18 cellular contexts compared by ENCODE assay signal in the genomic region with DNA sequence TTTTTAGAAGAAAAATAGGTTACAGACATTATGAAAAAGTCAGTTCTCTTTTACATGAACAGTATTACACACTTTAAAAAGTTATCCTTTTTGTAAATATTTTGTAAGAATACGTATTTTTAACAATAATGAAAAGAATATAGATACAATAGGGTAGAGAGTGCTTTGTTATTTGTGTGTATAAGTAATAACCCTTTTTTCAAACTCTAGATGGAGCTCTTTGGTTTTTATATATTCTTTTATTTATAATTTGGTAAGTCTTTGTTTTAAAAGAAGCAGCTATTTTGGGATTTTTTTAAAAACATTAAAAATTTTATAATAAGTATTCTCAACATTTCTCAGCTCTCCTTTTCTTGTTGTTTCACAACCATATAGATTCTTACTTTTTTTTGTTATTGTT. TPM values are rescaled to one million over a fixed set of nuclear protein-coding genes. Genes with fewer than 3 reads are reported as not detected.
A peak's percentile ranks its signal among the peaks of the same experiment; 100 is the strongest.
DNase-seq lines count a peak whose midpoint lies in the region; ATAC-seq, FAIRE-seq and TF ChIP-seq lines count a peak whose summit lies in the region.
"Had no signal": no experiment of that assay in that cellular context is flagged by ENCODE, and none has a peak within 500 bp of the region (broad histone marks: within the 10 kb centered on the region; RNA-seq: fewer than 3 reads in every experiment).

No MANE protein-coding gene starts in this region.

- TF ChIP-seq CTCF in AG10803 (conservative IDR thresholded peaks at IDR 0.05; ENCODE audit: low read length): peak; percentile 28; the same call in 1 of the 2 replicates
- no peak; the same call in 1 of the 2 replicates for TF ChIP-seq CTCF in IMR-90 (conservative IDR thresholded peaks at IDR 0.05; ENCODE audit: low read depth, low read length)
- TF ChIP-seq CTCF in GM13977 (IDR thresholded peaks at IDR 0.05; ENCODE audit: extremely low read depth, insufficient read depth, missing control alignments): no peak

- POLR2A ChIA-PET in IMR-90 (lab: Charles Lee; ENCODE audit: unreplicated experiment): interaction anchor here (0.7 kb wide), 1 partner anchor 46 kb away, joined by 3 read pairs; no protein-coding TSS in a partner anchor

- no peak for TF ChIP-seq POLR2A in IMR-90 (IDR thresholded peaks at IDR 0.05; ENCODE audit: low read depth, low read length)
- TF ChIP-seq POLR2A in GM18505 (IDR thresholded peaks at IDR 0.05; ENCODE audit: borderline replicate concordance, extremely low read depth, insufficient read depth, insufficient read length): no peak

- dilution Hi-C loops in IMR-90 (cut with HindIII; ENCODE audit: low sequenced_read_pairs, unreplicated experiment): no loop called here

- H4K91ac ChIP-seq in IMR-90 (ENCODE audit: insufficient read depth, low read depth, low read length): no peak overlapping the region

- no peak overlapping the region for H4K5ac ChIP-seq in IMR-90 (ENCODE audit: low read depth, low read length)

- no peak overlapping the region for H3K18ac ChIP-seq in IMR-90 (ENCODE audit: low read depth, low read length)

- no peak overlapping the region for H3K4ac ChIP-seq in IMR-90 (ENCODE audit: low read depth, low read length)

- H4K8ac ChIP-seq in IMR-90 (ENCODE audit: low read depth in 2 of 2, low read length in 2 of 2): no peak overlapping the region

- H2BK5ac ChIP-seq in IMR-90 (ENCODE audit: low read depth, low read length, poor library complexity, severe bottlenecking): no peak overlapping the region

- H3K23ac ChIP-seq in IMR-90 (ENCODE audit: low read depth, low read length): no peak overlapping the region

- WGBS in IMR-90 (ENCODE audit: extremely low coverage in 2 of 2, insufficient read length in 1 of 2), 2 experiments: no CpG with 5 or more reads among the region's 1 CpG

- no peaks in the 10 kb centered on the region for H3K9me3 ChIP-seq in IMR-90 (ENCODE audit: control insufficient read depth, insufficient read depth, low read length)
- H3K9me3 ChIP-seq: testis had no signal

- no peak for TF ChIP-seq RAD21 in IMR-90 (IDR thresholded peaks at IDR 0.05; ENCODE audit: low read length)

- intact Hi-C loops in IMR-90 (cut with micrococcal nuclease): loop anchor here (5.0 kb wide), 2 partner anchors 296 to 541 kb away; partner anchors contain the start of gene SPTBN1

- in situ Hi-C loops in IMR-90 (cut with MboI; ENCODE audit: low sequenced_read_pairs) (loop anchor here (10.0 kb wide), 1 partner anchor 543 kb away; no protein-coding TSS in a partner anchor), GM13977 (cut with MboI; ENCODE audit: low pct_unique_long_range_greater_than_20kb, low sequenced_read_pairs, unreplicated experiment) (no loop called here)

- H2AK9ac ChIP-seq in IMR-90 (replicated peaks; ENCODE audit: low read depth, low read length, poor library complexity): no peak overlapping the region

- no peak overlapping the region for H2AFZ ChIP-seq in IMR-90 (replicated peaks; ENCODE audit: low read length, poor library complexity)

- no peak overlapping the region for H2BK15ac ChIP-seq in IMR-90 (ENCODE audit: low read depth, low read length)

- H4K20me1 ChIP-seq in IMR-90 (ENCODE audit: insufficient read depth, low read length): no peaks in the 10 kb centered on the region

- no peaks in the 10 kb centered on the region for H3K9me1 ChIP-seq in IMR-90 (ENCODE audit: insufficient read depth, low read length)

- no peaks in the 10 kb centered on the region for H3K27me3 ChIP-seq in IMR-90 (ENCODE audit: control insufficient read depth, insufficient read depth, low read length)
- H3K27me3 ChIP-seq: testis had no signal

- H2BK120ac ChIP-seq in IMR-90 (ENCODE audit: low read depth, low read length): no peak overlapping the region

- H3K27me3 Mint-ChIP-seq in activated T-cell treated with anti-CD3 and anti-CD28 coated beads, Interleukin-2, amount 50 U/mL, for 4 hours (ENCODE audit: low read depth): no peaks in the 10 kb centered on the region

- no peaks in the 10 kb centered on the region for H3K79me1 ChIP-seq in IMR-90 (ENCODE audit: low read depth in 1 of 2, low read length in 2 of 2)

- peaks cover 8% of the 10 kb centered on the region for H3K36me3 Mint-ChIP-seq in activated T-cell treated with anti-CD3 and anti-CD28 coated beads, Interleukin-2, amount 50 U/mL, for 4 hours (ENCODE audit: insufficient read depth)
- H3K36me3 Mint-ChIP-seq: CD14-positive monocyte had no signal

- peak; percentile 57 for FAIRE-seq in colon (lab: Jason Lieb, UNC)
- FAIRE-seq: GM12891 had no signal

- no peak overlapping the region for H3K56ac ChIP-seq in IMR-90 (ENCODE audit: extremely low read depth, insufficient read depth, low read length)

- H3K4me3 Mint-ChIP-seq in activated T-cell treated with anti-CD3 and anti-CD28 coated beads, Interleukin-2, amount 50 U/mL, for 4 hours: no peak overlapping the region
- H3K4me3 Mint-ChIP-seq: CD14-positive monocyte, endodermal cell had no signal

- H3K4me2 ChIP-seq in IMR-90 (ENCODE audit: low read depth, low read length): no peak overlapping the region

- no peak overlapping the region for H2AK5ac ChIP-seq in IMR-90 (ENCODE audit: low read depth, low read length)

- H3K9ac ChIP-seq in IMR-90 (ENCODE audit: low read depth, low read length): no peak overlapping the region

- CTCF ChIA-PET in IMR-90 (lab: Yijun Ruan, JAX): interaction anchor here (0.7 to 1.5 kb wide), 6 partner anchors 15 to 545 kb away, joined by 3 to 6 read pairs (median 4); no protein-coding TSS in a partner anchor

- BruUV-seq in IMR-90 (replicated peaks; lab: Mats Ljungman, UMichigan): no TSS peak

- DNase-seq in AG10803 (ENCODE audit: low read depth) (no peak), IMR-90 (peak; percentile 15), middle frontal gyrus (ENCODE audit: extremely low spot score, low spot score) (peak; percentile 5), GM13977 (ENCODE audit: low spot score) (no peak)
- no peak for DNase-seq in activated T-cell treated with anti-CD3 and anti-CD28 coated beads, Interleukin-2, amount 50 U/mL, for 4 hours
- DNase-seq: activated CD8-positive, alpha-beta memory T cell treated with anti-CD3 and anti-CD28 coated beads for 24 hours; activated gamma-delta T cell; endodermal cell; glutamatergic neuron; kidney glomerular epithelial cell; NCI-H187 treated with DMSO at 0.1 percent for 48 hours; SHP77; testis had no signal

- ATAC-seq in IMR-90 (ENCODE audit: low read depth) (no peak), GM18505 (IDR thresholded peaks at IDR 0.05; ENCODE audit: unreplicated experiment) (no peak), GM18861 (IDR thresholded peaks at IDR 0.05; ENCODE audit: unreplicated experiment) (no peak)
- no peak for ATAC-seq in activated T-cell treated with anti-CD3 and anti-CD28 coated beads, Interleukin-2, amount 50 U/mL, for 4 hours

- no peaks in the 10 kb centered on the region for H3K36me3 ChIP-seq in IMR-90 (ENCODE audit: control insufficient read depth, insufficient read depth, low read length)

- H2BK20ac ChIP-seq in IMR-90 (ENCODE audit: low read depth, low read length): no peak overlapping the region

- no peak overlapping the region for H3K4me3 ChIP-seq in AG10803 (ENCODE audit: low read length)
- no peak overlapping the region for H3K4me3 ChIP-seq in IMR-90 (ENCODE audit: insufficient read depth, low read depth, low read length)
- H3K4me3 ChIP-seq: testis had no signal

- H3K27ac ChIP-seq in IMR-90 (ENCODE audit: insufficient read depth, low read length): no peak overlapping the region
- H3K27ac ChIP-seq: testis had no signal

- no peak overlapping the region for H3K14ac ChIP-seq in IMR-90 (replicated peaks; ENCODE audit: low read depth, low read length)

- H3K4me1 Mint-ChIP-seq in activated T-cell treated with anti-CD3 and anti-CD28 coated beads, Interleukin-2, amount 50 U/mL, for 4 hours (ENCODE audit: low read depth): no peaks in the 10 kb centered on the region
- H3K4me1 Mint-ChIP-seq: CD14-positive monocyte, endodermal cell had no signal

- no peaks in the 10 kb centered on the region for H3K9me3 Mint-ChIP-seq in activated T-cell treated with anti-CD3 and anti-CD28 coated beads, Interleukin-2, amount 50 U/mL, for 4 hours
- H3K9me3 Mint-ChIP-seq: CD14-positive monocyte, endodermal cell had no signal

- H3K4me1 ChIP-seq in IMR-90 (ENCODE audit: control insufficient read depth, insufficient read depth, low read length): no peaks in the 10 kb centered on the region
- H3K4me1 ChIP-seq: testis had no signal

TF ChIP-seq in IMR-90, 13 proteins besides CTCF, POLR2A, EP300 and RAD21:
- TF ChIP-seq RFX5 (IDR thresholded peaks at IDR 0.05; ENCODE audit: low read depth, low read length): no peak
- TF ChIP-seq BHLHE40 (IDR thresholded peaks at IDR 0.05; ENCODE audit: low read depth, low read length): no peak
- 0 out of 2 replicates have a peak, but pooled peaks have one; percentile 4 for TF ChIP-seq SMC3 (IDR thresholded peaks at IDR 0.05; ENCODE audit: low read depth, low read length)

RNA-seq across cellular contexts. Expression of gene ACYP2, which starts 46.2 kb away (rescaled TPM):
- 3.9 and 5.8 TPM in 2 replicates for total RNA-seq in IMR-90 (2012; rRNA removed)
- polyA plus RNA-seq in IMR-90 (2012; rRNA removed): 5.9 and 7.4 TPM in 2 replicates
- 3.6 and 5.3 TPM in 2 replicates for polyA plus RNA-seq in IMR-90 (2012; cell fraction: cytosol; rRNA removed)
- 1.6 and 3.7 TPM in 2 replicates for polyA plus RNA-seq in IMR-90 (2012; cell fraction: nucleus; rRNA removed; ENCODE audit: low replicate concordance)
- 1 to 10 TPM; 4.3 to 5.1 (median 5.1) TPM for total RNA-seq in activated T-cell treated with anti-CD3 and anti-CD28 coated beads, Interleukin-2, amount 50 U/mL, for 4 hours

Comparison
In these comparisons a context has a peak if more than half of its experiments do, and no peak if none do; other contexts are left out.
1. DNase-seq: peak in IMR-90 (single experiment) and middle frontal gyrus (single experiment); none in AG10803 (single experiment), activated T-cell treated with anti-CD3 and anti-CD28 coated beads, Interleukin-2, amount 50 U/mL, for 4 hours (single experiment) and GM13977 (single experiment).